Comparison of ENCODE assay signal across 28 cellular contexts in the genomic region with DNA sequence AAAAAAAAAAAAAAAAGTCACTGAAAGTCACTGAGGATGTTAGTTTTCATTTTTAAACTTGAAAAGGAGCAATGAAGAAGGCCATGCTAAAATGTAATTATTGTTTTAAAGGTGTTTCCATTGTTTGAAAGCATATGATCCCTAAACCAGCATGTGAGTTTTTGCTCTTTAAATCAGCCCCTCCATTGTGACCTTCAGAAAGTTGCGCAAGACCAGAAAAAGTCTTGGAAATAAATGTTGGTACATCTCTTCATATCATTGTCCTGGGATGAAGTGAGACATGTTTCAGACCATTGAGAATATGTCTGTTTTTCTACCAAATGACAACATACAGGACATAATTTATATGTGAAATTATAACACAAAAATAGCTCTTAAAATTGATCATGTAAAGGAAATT.
"Had no signal": no experiment of that assay in that cellular context is flagged by ENCODE, and none has a peak within 500 bp of the region (broad histone marks: within the 10 kb centered on the region; RNA-seq: fewer than 3 reads in every experiment).

No MANE protein-coding gene starts in this region.

- H3K4me3 ChIP-seq: neural progenitor cell, ovary, psoas muscle, skin epidermis, smooth muscle cell, spleen, suprapubic skin, testis, tibial artery, transverse colon, upper lobe of right lung, uterus had no signal

- H3K27me3 ChIP-seq: neural progenitor cell, ovary, spleen, suprapubic skin, testis, tibial artery, transverse colon, upper lobe of right lung, uterus had no signal

- DNase-seq: natural killer cell; occipital lobe; ovary; posterior cingulate gyrus; psoas muscle; right cardiac atrium; spleen; stimulated activated CD4-positive, alpha-beta T cell treated with anti-CD3 and anti-CD28 coated beads, Interleukin-12 subunit alpha, Interleukin-12 subunit beta, amount 100 ng/mL, for 4 hours; stimulated activated CD4-positive, alpha-beta T cell treated with anti-CD3 and anti-CD28 coated beads, Interleukin-1b, Interleukin-23, amount 100 ng/mL, for 48 hours; stimulated activated CD4-positive, alpha-beta T cell treated with anti-CD3 and anti-CD28 coated beads, Interleukin-4, amount 100 ng/mL, for 1 hour; stimulated activated CD4-positive, alpha-beta T cell treated with anti-CD3 and anti-CD28 coated beads, Interleukin-4, amount 100 ng/mL, for 4 hours; stimulated activated CD8-positive, alpha-beta memory T cell treated with anti-CD3 and anti-CD28 coated beads, Interleukin-4, amount 100 ng/mL, for 48 hours; stimulated activated naive CD4-positive, alpha-beta T cell; stimulated activated naive CD8-positive, alpha-beta T cell treated with anti-CD3 and anti-CD28 coated beads, Interleukin-15, amount 100 ng/mL, for 72 hours; stimulated activated naive CD8-positive, alpha-beta T cell treated with anti-CD3 and anti-CD28 coated beads, Interleukin-15, Interleukin-2, amounts not matched to agents 100 U/mL and 50 U/mL, for 24 hours; substantia nigra; testis; tibial artery; transverse colon; upper lobe of right lung; uterus had no signal

- H3K9me3 ChIP-seq: ovary, psoas muscle, spleen, suprapubic skin, testis, tibial artery, transverse colon, upper lobe of right lung, uterus had no signal

- H3K79me2 ChIP-seq: parathyroid adenoma had no signal

- H3K4me2 ChIP-seq: neural progenitor cell, smooth muscle cell had no signal

- H3K27ac ChIP-seq: neural progenitor cell, ovary, parathyroid adenoma, psoas muscle, skin epidermis, spleen, suprapubic skin, testis, tibial artery, transverse colon, upper lobe of right lung, uterus had no signal

- H2AFZ ChIP-seq: neural progenitor cell, parathyroid adenoma had no signal

- H3K4me1 ChIP-seq: neural progenitor cell, parathyroid adenoma, psoas muscle, spleen, suprapubic skin, testis, tibial artery, transverse colon, upper lobe of right lung, uterus had no signal

- H3K36me3 ChIP-seq: neural progenitor cell, ovary, spleen, suprapubic skin, tibial artery, transverse colon, upper lobe of right lung, uterus had no signal

- ATAC-seq: natural killer cell; psoas muscle; right cardiac atrium; sciatic nerve; stimulated activated memory B cell treated with anti-CD40 and anti-IgM and Interleukin-4, amounts not matched to agents 10 μg/mL and 1 μg/mL and 100 μg/mL, for 72 hours; stimulated activated naive CD8-positive, alpha-beta T cell treated with anti-CD3 and anti-CD28 coated beads, Interleukin-15, amount 100 ng/mL, for 72 hours; stimulated activated naive CD8-positive, alpha-beta T cell treated with anti-CD3 and anti-CD28 coated beads, Interleukin-15, Interleukin-2, amounts not matched to agents 100 U/mL and 50 U/mL, for 24 hours; upper lobe of right lung had no signal

- H3K9ac ChIP-seq: neural progenitor cell, parathyroid adenoma had no signal
